1 cellular context compared by ENCODE assay signal in the genomic region with DNA sequence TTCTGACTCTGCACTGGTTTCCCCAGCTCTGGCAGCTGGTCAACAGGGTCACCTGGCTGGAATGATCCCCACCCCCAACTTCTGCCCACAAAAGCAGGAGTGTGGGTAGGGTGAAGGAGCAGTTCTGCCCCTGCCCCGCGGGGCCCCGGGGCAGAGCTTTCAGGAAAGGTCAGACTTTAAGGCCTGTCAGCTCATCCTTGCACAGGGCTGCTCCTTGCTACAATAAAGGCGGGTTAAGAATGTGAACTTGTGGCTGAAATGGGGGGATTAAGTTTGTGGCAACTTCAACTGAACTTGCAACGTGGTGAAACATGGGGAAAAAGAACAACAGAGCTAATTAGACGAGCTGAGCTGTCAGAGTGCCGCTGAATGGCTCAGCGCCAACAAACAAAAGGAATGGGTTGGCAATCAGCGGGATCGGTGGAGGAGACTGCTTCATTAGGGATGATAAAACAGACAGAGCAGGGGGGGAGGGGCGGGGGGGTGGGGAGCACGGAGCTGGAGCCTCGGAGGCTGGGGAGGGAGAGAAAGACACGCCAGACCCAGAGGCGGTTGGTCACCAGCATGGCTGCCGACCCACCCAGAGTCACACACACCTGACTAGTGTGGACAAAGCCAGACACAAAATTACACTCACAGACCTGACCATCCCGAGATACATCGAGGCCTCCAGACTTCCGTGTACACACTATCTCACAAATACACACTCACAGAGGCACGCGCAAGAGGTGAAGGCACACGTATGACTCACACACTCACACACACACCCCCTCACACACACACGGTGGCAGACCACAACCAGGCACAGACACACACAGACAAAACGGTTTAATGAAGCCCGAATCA.
TF ChIP-seq lines count a peak whose summit lies in the region.

No MANE protein-coding gene starts in this region.

TF ChIP-seq in H1, 55 proteins besides CTCF, POLR2A, EP300 and RAD21:
- TF ChIP-seq CREB1 (IDR thresholded peaks at IDR 0.05) = no peak
- TF ChIP-seq SP2 (IDR thresholded peaks at IDR 0.05; ENCODE audit: low read length) = no peak
- TF ChIP-seq POLR2AphosphoS5 (IDR thresholded peaks at IDR 0.05; ENCODE audit: low read depth, low read length) = no peak
- no peak for TF ChIP-seq GABPA (IDR thresholded peaks at IDR 0.05; ENCODE audit: borderline replicate concordance, insufficient read depth, low read length)
TF ChIP-seq in H1: peak in this region for 0.
